In genomic region chr17:2049333-2050245, GRCh38 we compare ENCODE assay signal across 1 cellular context.
A peak's percentile ranks its signal among the peaks of the same experiment; 100 is the strongest.
TF ChIP-seq lines count a peak whose summit lies in the region.

No MANE protein-coding gene starts in this region.

TF ChIP-seq in HepG2, 621 proteins besides CTCF, POLR2A, EP300 and RAD21 (continued from another document and continues in another):
- peak; percentile 32; the same call in 1 of the 2 replicates for TF ChIP-seq ZNF687 (CRISPR knock-in tag; IDR thresholded peaks at IDR 0.05)
- TF ChIP-seq ZUFSP (CRISPR knock-in tag; IDR thresholded peaks at IDR 0.05; ENCODE audit: borderline replicate concordance), result no peak
- no peak for TF ChIP-seq ZNF619 (CRISPR knock-in tag; IDR thresholded peaks at IDR 0.05)
- peak; percentile 71 for TF ChIP-seq SAP130 (CRISPR knock-in tag; IDR thresholded peaks at IDR 0.05; ENCODE audit: low read depth)
- no peak for TF ChIP-seq NR1H2 (CRISPR knock-in tag; IDR thresholded peaks at IDR 0.05; ENCODE audit: borderline replicate concordance, low read depth)
- no peak for TF ChIP-seq SATB2 (CRISPR knock-in tag; IDR thresholded peaks at IDR 0.05)
- no peak for TF ChIP-seq GFI1 (CRISPR knock-in tag; IDR thresholded peaks at IDR 0.05; ENCODE audit: borderline replicate concordance)
- TF ChIP-seq ZBTB3 (CRISPR knock-in tag; IDR thresholded peaks at IDR 0.05; ENCODE audit: borderline replicate concordance, low read depth), result no peak
- no peak for TF ChIP-seq ELF1 (CRISPR knock-in tag; IDR thresholded peaks at IDR 0.05)
- no peak for TF ChIP-seq ZNF850 (CRISPR knock-in tag; conservative IDR thresholded peaks at IDR 0.05)
- no peak for TF ChIP-seq SMYD3 (CRISPR knock-in tag; IDR thresholded peaks at IDR 0.05)
- no peak for TF ChIP-seq WIZ (CRISPR knock-in tag; IDR thresholded peaks at IDR 0.05)
- no peak for TF ChIP-seq ZFP62 (CRISPR knock-in tag; IDR thresholded peaks at IDR 0.05)
- no peak for TF ChIP-seq ZNF788 (CRISPR knock-in tag; IDR thresholded peaks at IDR 0.05; ENCODE audit: borderline replicate concordance)
- TF ChIP-seq ATF1 (CRISPR knock-in tag; IDR thresholded peaks at IDR 0.05), result no peak
- no peak for TF ChIP-seq LCORL (IDR thresholded peaks at IDR 0.05)
- no peak for TF ChIP-seq LCORL (CRISPR knock-in tag; IDR thresholded peaks at IDR 0.05)
- peak; percentile 15; the same call in 1 of the 2 replicates for TF ChIP-seq ZNF142 (CRISPR knock-in tag; IDR thresholded peaks at IDR 0.05)
- no peak for TF ChIP-seq CBX5 (CRISPR knock-in tag; IDR thresholded peaks at IDR 0.05; ENCODE audit: borderline replicate concordance)
- TF ChIP-seq RBM39 (IDR thresholded peaks at IDR 0.05; ENCODE audit: low read depth, low read length, poor library complexity, severe bottlenecking), result no peak
- TF ChIP-seq TFAP4 (IDR thresholded peaks at IDR 0.05; ENCODE audit: borderline replicate concordance, low read depth), result no peak
- TF ChIP-seq FOXK1 (CRISPR knock-in tag; IDR thresholded peaks at IDR 0.05; ENCODE audit: borderline replicate concordance, low read depth), result peak; percentile 8; the same call in 1 of the 2 replicates
- no peak for TF ChIP-seq SOX5 (CRISPR knock-in tag; IDR thresholded peaks at IDR 0.05; ENCODE audit: borderline replicate concordance)
- no peak for TF ChIP-seq CENPT (CRISPR knock-in tag; IDR thresholded peaks at IDR 0.05; ENCODE audit: low read depth)
- no peak for TF ChIP-seq NONO (IDR thresholded peaks at IDR 0.05)
- no peak for TF ChIP-seq NONO (CRISPR knock-in tag; conservative IDR thresholded peaks at IDR 0.05)
- no peak for TF ChIP-seq TRIM24 (CRISPR knock-in tag; IDR thresholded peaks at IDR 0.05)
- TF ChIP-seq CSRNP1 (CRISPR knock-in tag; IDR thresholded peaks at IDR 0.05), result no peak
- TF ChIP-seq CCDC6 (CRISPR knock-in tag; IDR thresholded peaks at IDR 0.05), result peak; percentile 53; the same call in 1 of the 2 replicates
- TF ChIP-seq NKX3-1 (CRISPR knock-in tag; IDR thresholded peaks at IDR 0.05), result 0 out of 2 replicates have a peak, but pooled peaks have one; percentile 27
- no peak for TF ChIP-seq ZBTB7B (CRISPR knock-in tag; IDR thresholded peaks at IDR 0.05)
- TF ChIP-seq MTERF4 (CRISPR knock-in tag; IDR thresholded peaks at IDR 0.05), result 0 out of 2 replicates have a peak, but pooled peaks have one; percentile 53
- TF ChIP-seq ZBTB42 (CRISPR knock-in tag; IDR thresholded peaks at IDR 0.05), result no peak
- TF ChIP-seq ZNF7 (CRISPR knock-in tag; IDR thresholded peaks at IDR 0.05), result no peak
- TF ChIP-seq ZBTB39 (CRISPR knock-in tag; IDR thresholded peaks at IDR 0.05), result no peak
- no peak for TF ChIP-seq HES4 (CRISPR knock-in tag; IDR thresholded peaks at IDR 0.05; ENCODE audit: borderline replicate concordance)
- 0 out of 2 replicates have a peak, but pooled peaks have one; percentile 15 for TF ChIP-seq MYC (CRISPR knock-in tag; IDR thresholded peaks at IDR 0.05; ENCODE audit: borderline replicate concordance)
- no peak for TF ChIP-seq HNRNPUL1 (IDR thresholded peaks at IDR 0.05; ENCODE audit: low read depth, low read length)
- no peak for TF ChIP-seq EHMT2 (IDR thresholded peaks at IDR 0.05; ENCODE audit: borderline replicate concordance, low read depth, low read length)
- no peak for TF ChIP-seq SP2 (CRISPR knock-in tag; IDR thresholded peaks at IDR 0.05)
- no peak for TF ChIP-seq TRIM22 (IDR thresholded peaks at IDR 0.05)
- TF ChIP-seq TOPORS (CRISPR knock-in tag; IDR thresholded peaks at IDR 0.05), result no peak
- TF ChIP-seq KAT2B (IDR thresholded peaks at IDR 0.05; ENCODE audit: borderline replicate concordance, low read depth, low read length), result no peak
- TF ChIP-seq THRA (CRISPR knock-in tag; IDR thresholded peaks at IDR 0.05; ENCODE audit: borderline replicate concordance), result no peak
- no peak for TF ChIP-seq ZNF589 (CRISPR knock-in tag; conservative IDR thresholded peaks at IDR 0.05)
